In genomic region chrX:118215346-118215745, GRCh38 we compare ENCODE assay signal across 21 cellular contexts.
"Had no signal": no experiment of that assay in that cellular context is flagged by ENCODE, and none has a peak within 500 bp of the region (broad histone marks: within the 10 kb centered on the region; RNA-seq: fewer than 3 reads in every experiment).

No MANE protein-coding gene starts in this region.

- FAIRE-seq: astrocyte had no signal

- H3K27ac ChIP-seq: hepatocyte, lower lobe of right lung had no signal

- H3K36me3 ChIP-seq: breast epithelium, lower lobe of right lung had no signal

- H3K27me3 ChIP-seq: hepatocyte had no signal

- H2AFZ ChIP-seq: hepatocyte had no signal

- H3K79me2 ChIP-seq: hepatocyte had no signal

- H3K9me3 ChIP-seq: breast epithelium, lower lobe of right lung had no signal

- H3K4me2 ChIP-seq: hepatocyte had no signal

- DNase-seq: activated CD4-positive, alpha-beta T cell treated with anti-CD3 and anti-CD28 coated beads, Interleukin-2, amount 10 ng/mL, durations not matched to agents 7 days and 5 days; activated CD8-positive, alpha-beta memory T cell treated with anti-CD3 and anti-CD28 coated beads for 24 hours; activated CD8-positive, alpha-beta memory T cell treated with anti-CD3 and anti-CD28 coated beads, Interleukin-2, amount 50 U/mL, for 48 hours; activated gamma-delta T cell; cerebellar nuclear complex; cortex of kidney; effector CD8-positive, alpha-beta T cell; lower lobe of right lung; occipital lobe; posterior cingulate gyrus; retina; stimulated activated CD4-positive, alpha-beta T cell treated with anti-CD3 and anti-CD28 coated beads, Interleukin-12 subunit alpha, Interleukin-12 subunit beta, amount 100 ng/mL, for 4 hours; stimulated activated CD4-positive, alpha-beta T cell treated with anti-CD3 and anti-CD28 coated beads, Interleukin-1b, Interleukin-23, amount 100 ng/mL, for 48 hours; stimulated activated CD8-positive, alpha-beta memory T cell treated with anti-CD3 and anti-CD28 coated beads, Interleukin-4, amount 100 ng/mL, for 48 hours; stimulated activated naive CD4-positive, alpha-beta T cell; T-cell; T1000 had no signal

- H3K4me1 ChIP-seq: breast epithelium, lower lobe of right lung had no signal

- H3K4me3 ChIP-seq: breast epithelium, hepatocyte, lower lobe of right lung had no signal

- ATAC-seq: activated CD4-positive, CD25-positive, alpha-beta regulatory T cell treated with anti-CD3 and anti-CD28 coated beads, Interleukin-2, amount 50 U/mL, for 24 hours; lower lobe of right lung; T-cell had no signal
